Comparison of ENCODE assay signal across 27 cellular contexts in genomic region chr4:22668702-22669101, GRCh38. TPM values are rescaled to one million over a fixed set of nuclear protein-coding genes. Genes with fewer than 3 reads are reported as not detected.
DNase-seq lines count a peak whose midpoint lies in the region; TF ChIP-seq lines count a peak whose summit lies in the region.
"Had no signal": no experiment of that assay in that cellular context is flagged by ENCODE, and none has a peak within 500 bp of the region (broad histone marks: within the 10 kb centered on the region; RNA-seq: fewer than 3 reads in every experiment).

No MANE protein-coding gene starts in this region.

- H4K91ac ChIP-seq in mesenchymal stem cell (ENCODE audit: low read length), result no peak overlapping the region

- no peak overlapping the region for H3K4ac ChIP-seq in mesenchymal stem cell (ENCODE audit: low read depth in 1 of 2, low read length in 2 of 2)

- H4K8ac ChIP-seq in mesenchymal stem cell (ENCODE audit: low read length), result no peak overlapping the region

- H3K14ac ChIP-seq in mesenchymal stem cell (ENCODE audit: low read length in 2 of 2), result no peak overlapping the region

- peak overlapping the region in 3 of 11 experiments; percentile 21 to 38 (median 34); a peak in 2 of 22 replicates for H3K9ac ChIP-seq in BLaER1 treated with 17β-estradiol and CSF1 and Interleukin-3, amounts not matched to agents 10 nM and 100 nM
- H3K9ac ChIP-seq in mesenchymal stem cell (ENCODE audit: low read length), result peak overlapping the region; percentile 60
- H3K9ac ChIP-seq: parathyroid adenoma had no signal

- H3K79me1 ChIP-seq in mesenchymal stem cell (replicated peaks; ENCODE audit: low read length, poor library complexity, severe bottlenecking), result no peaks in the 10 kb centered on the region

- no peak overlapping the region for H2AFZ ChIP-seq in mesenchymal stem cell (ENCODE audit: low read depth, low read length)
- H2AFZ ChIP-seq: parathyroid adenoma had no signal

- H2BK12ac ChIP-seq in mesenchymal stem cell (ENCODE audit: low read length in 2 of 2), result no peak overlapping the region

- H3K27ac Mint-ChIP-seq in T-helper 1 cell treated with Interleukin-12 subunit alpha and Interleukin-12 subunit beta and Interleukin-4 antibody, amounts not matched to agents 30 μg/mL and 1 μg/mL, for 36 hours, result peak overlapping the region; percentile 18
- H3K27ac Mint-ChIP-seq in activated T-helper 2 cell treated with anti-CD3 and anti-CD28 coated beads, Interferon-gamma antibody, Interleukin-2, Interleukin-4, amounts not matched to agents 10 μg/mL and 5 μg/mL and 100 μg/mL, durations not matched to agents 14 hours and 24 hours and 36 hours, result peak overlapping the region; percentile 8
- H3K27ac Mint-ChIP-seq: activated CD4-positive, alpha-beta memory T cell treated with anti-CD3 and anti-CD28 coated beads, Interleukin-2, amount 10 ng/mL, durations not matched to agents 7 days and 5 days; natural killer cell; WTC11 had no signal

- H2BK15ac ChIP-seq in mesenchymal stem cell (ENCODE audit: low read depth, poor library complexity, severe bottlenecking), result no peak overlapping the region

- TF ChIP-seq CTCF in ascending aorta (IDR thresholded peaks at IDR 0.05), result no peak

- no peaks in the 10 kb centered on the region for H3K36me3 ChIP-seq in BLaER1 treated with 17β-estradiol and CSF1 and Interleukin-3, amounts not matched to agents 10 nM and 100 nM
- H3K36me3 ChIP-seq in mesenchymal stem cell (ENCODE audit: control insufficient read depth in 1 of 2, insufficient read depth in 2 of 2, low read depth in 1 of 2, low read length in 2 of 2) (no peaks in the 10 kb centered on the region), ascending aorta (no peaks in the 10 kb centered on the region)
- H3K36me3 ChIP-seq: BE2C, upper lobe of right lung had no signal

- H3K23ac ChIP-seq in mesenchymal stem cell (ENCODE audit: low read length in 2 of 2), result no peak overlapping the region

- no peak overlapping the region for H3K4me3 Mint-ChIP-seq in T-helper 1 cell treated with Interleukin-12 subunit alpha and Interleukin-12 subunit beta and Interleukin-4 antibody, amounts not matched to agents 30 μg/mL and 1 μg/mL, for 36 hours
- H3K4me3 Mint-ChIP-seq in activated T-helper 2 cell treated with anti-CD3 and anti-CD28 coated beads, Interferon-gamma antibody, Interleukin-2, Interleukin-4, amounts not matched to agents 10 μg/mL and 5 μg/mL and 100 μg/mL, durations not matched to agents 14 hours and 24 hours and 36 hours (ENCODE audit: low read depth), result no peak overlapping the region
- H3K4me3 Mint-ChIP-seq: activated CD4-positive, alpha-beta memory T cell treated with anti-CD3 and anti-CD28 coated beads, Interleukin-2, amount 10 ng/mL, durations not matched to agents 7 days and 5 days; activated T-cell treated with anti-CD3 and anti-CD28 coated beads, Interleukin-2, amount 50 U/mL, for 4 hours; natural killer cell; WTC11 had no signal

- no peak overlapping the region for H3K4me3 ChIP-seq in BLaER1 treated with 17β-estradiol and CSF1 and Interleukin-3, amounts not matched to agents 10 nM and 100 nM
- H3K4me3 ChIP-seq in mesenchymal stem cell (ENCODE audit: insufficient read depth in 1 of 2, low read depth in 1 of 2, low read length in 2 of 2) (peak overlapping the region in 1 of 2 experiments; percentile 67), ascending aorta (no peak overlapping the region)
- H3K4me3 ChIP-seq: dorsolateral prefrontal cortex had no signal

- H2BK5ac ChIP-seq in mesenchymal stem cell (ENCODE audit: low read depth, low read length, poor library complexity, severe bottlenecking), result no peak overlapping the region

- peak overlapping the region in 10 of 11 experiments; percentile 36 to 70 (median 61); a peak in 21 of 22 replicates for H3K27ac ChIP-seq in BLaER1 treated with 17β-estradiol and CSF1 and Interleukin-3, amounts not matched to agents 10 nM and 100 nM
- H3K27ac ChIP-seq in mesenchymal stem cell (ENCODE audit: low read length, poor library complexity, severe bottlenecking) (no peak overlapping the region), ascending aorta (no peak overlapping the region)
- H3K27ac ChIP-seq: dorsolateral prefrontal cortex, parathyroid adenoma, upper lobe of right lung had no signal

- peaks cover 0 to 7% (median 0%) of the 10 kb centered on the region in 11 experiments; a peak in 4 of 22 replicates for H3K9me3 ChIP-seq in BLaER1 treated with 17β-estradiol and CSF1 and Interleukin-3, amounts not matched to agents 10 nM and 100 nM (replicated peaks in 1 of 11)
- H3K9me3 ChIP-seq in mesenchymal stem cell (ENCODE audit: control insufficient read depth, low read length) (no peaks in the 10 kb centered on the region), ascending aorta (no peaks in the 10 kb centered on the region)
- H3K9me3 ChIP-seq: BE2C, upper lobe of right lung had no signal

- H2BK120ac ChIP-seq in mesenchymal stem cell (ENCODE audit: low read depth, low read length), result no peak overlapping the region

- peak overlapping the region; percentile 30 to 74 (median 52) for H3K4me2 ChIP-seq in BLaER1 treated with 17β-estradiol and CSF1 and Interleukin-3, amounts not matched to agents 10 nM and 100 nM
- no peak overlapping the region for H3K4me2 ChIP-seq in mesenchymal stem cell (ENCODE audit: low read length, poor library complexity, severe bottlenecking)

- peaks cover 27% of the 10 kb centered on the region for H3K4me1 Mint-ChIP-seq in T-helper 1 cell treated with Interleukin-12 subunit alpha and Interleukin-12 subunit beta and Interleukin-4 antibody, amounts not matched to agents 30 μg/mL and 1 μg/mL, for 36 hours (ENCODE audit: low read depth)
- H3K4me1 Mint-ChIP-seq in activated T-helper 2 cell treated with anti-CD3 and anti-CD28 coated beads, Interferon-gamma antibody, Interleukin-2, Interleukin-4, amounts not matched to agents 10 μg/mL and 5 μg/mL and 100 μg/mL, durations not matched to agents 14 hours and 24 hours and 36 hours (ENCODE audit: low read depth), result peaks cover 42% of the 10 kb centered on the region
- H3K4me1 Mint-ChIP-seq: WTC11 had no signal

- intact Hi-C loops in activated T-helper 2 cell treated with anti-CD3 and anti-CD28 coated beads, Interferon-gamma antibody, Interleukin-2, Interleukin-4, amounts not matched to agents 10 μg/mL and 5 μg/mL and 100 μg/mL, durations not matched to agents 14 hours and 24 hours and 36 hours (cut with micrococcal nuclease), result no loop called here
- intact Hi-C loops in ascending aorta (cut with DNase I), result no loop called here
- intact Hi-C loops in posterior vena cava (cut with DNase I), result loop anchor here in 1 of 2 donors (10.0 kb wide), 1 partner anchor 54 kb away; no protein-coding TSS in a partner anchor

- no peak for DNase-seq in T-helper 1 cell
- DNase-seq in activated T-helper 2 cell treated with anti-CD3 and anti-CD28 coated beads, Interferon-gamma antibody, Interleukin-2, Interleukin-4, amounts not matched to agents 10 μg/mL and 5 μg/mL and 100 μg/mL, durations not matched to agents 14 hours and 24 hours and 36 hours (ENCODE audit: low spot score), result no peak
- no peak for DNase-seq in mesenchymal stem cell
- DNase-seq in ascending aorta (ENCODE audit: low spot score in 2 of 2), result no peak
- DNase-seq in NCI-H2227 (lab: John Stamatoyannopoulos, UW; ENCODE audit: unreplicated experiment), result no peak
- no peak for DNase-seq in posterior vena cava (ENCODE audit: low spot score)
- DNase-seq: 8988T; activated CD4-positive, alpha-beta memory T cell treated with anti-CD3 and anti-CD28 coated beads, Interleukin-2, amount 10 ng/mL, durations not matched to agents 7 days and 5 days; activated T-cell treated with anti-CD3 and anti-CD28 coated beads, Interleukin-2, amount 50 U/mL, for 4 hours; BE2C; dorsolateral prefrontal cortex; head of caudate nucleus; KBM-7; natural killer cell; NCI-H1930; NCI-H226; NCI-H774; SHP77; upper lobe of right lung had no signal

- H3K4me1 ChIP-seq in BLaER1 treated with 17β-estradiol and CSF1 and Interleukin-3, amounts not matched to agents 10 nM and 100 nM, result peaks cover 20 to 44% (median 29%) of the 10 kb centered on the region in 10 experiments
- H3K4me1 ChIP-seq in mesenchymal stem cell (ENCODE audit: control insufficient read depth, insufficient read depth, low read depth, low read length), result no peaks in the 10 kb centered on the region
- H3K4me1 ChIP-seq in ascending aorta, result peaks cover 0 to 8% of the 10 kb centered on the region in 2 donors
- H3K4me1 ChIP-seq: BE2C, parathyroid adenoma, upper lobe of right lung had no signal

- no peaks in the 10 kb centered on the region for H3K36me3 Mint-ChIP-seq in T-helper 1 cell treated with Interleukin-12 subunit alpha and Interleukin-12 subunit beta and Interleukin-4 antibody, amounts not matched to agents 30 μg/mL and 1 μg/mL, for 36 hours (ENCODE audit: low read depth)
- H3K36me3 Mint-ChIP-seq in activated T-helper 2 cell treated with anti-CD3 and anti-CD28 coated beads, Interferon-gamma antibody, Interleukin-2, Interleukin-4, amounts not matched to agents 10 μg/mL and 5 μg/mL and 100 μg/mL, durations not matched to agents 14 hours and 24 hours and 36 hours (ENCODE audit: low read depth), result no peaks in the 10 kb centered on the region
- H3K36me3 Mint-ChIP-seq: natural killer cell, WTC11 had no signal

- H3K27me3 Mint-ChIP-seq in T-helper 1 cell treated with Interleukin-12 subunit alpha and Interleukin-12 subunit beta and Interleukin-4 antibody, amounts not matched to agents 30 μg/mL and 1 μg/mL, for 36 hours (ENCODE audit: low read depth), result no peaks in the 10 kb centered on the region
- H3K27me3 Mint-ChIP-seq in activated T-helper 2 cell treated with anti-CD3 and anti-CD28 coated beads, Interferon-gamma antibody, Interleukin-2, Interleukin-4, amounts not matched to agents 10 μg/mL and 5 μg/mL and 100 μg/mL, durations not matched to agents 14 hours and 24 hours and 36 hours (ENCODE audit: low read depth), result no peaks in the 10 kb centered on the region
- H3K27me3 Mint-ChIP-seq: activated CD4-positive, alpha-beta memory T cell treated with anti-CD3 and anti-CD28 coated beads, Interleukin-2, amount 10 ng/mL, durations not matched to agents 7 days and 5 days had no signal

- no peaks in the 10 kb centered on the region for H3K9me3 Mint-ChIP-seq in T-helper 1 cell treated with Interleukin-12 subunit alpha and Interleukin-12 subunit beta and Interleukin-4 antibody, amounts not matched to agents 30 μg/mL and 1 μg/mL, for 36 hours
- H3K9me3 Mint-ChIP-seq in activated T-helper 2 cell treated with anti-CD3 and anti-CD28 coated beads, Interferon-gamma antibody, Interleukin-2, Interleukin-4, amounts not matched to agents 10 μg/mL and 5 μg/mL and 100 μg/mL, durations not matched to agents 14 hours and 24 hours and 36 hours, result no peaks in the 10 kb centered on the region
- H3K9me3 Mint-ChIP-seq: activated CD4-positive, alpha-beta memory T cell treated with anti-CD3 and anti-CD28 coated beads, Interleukin-2, amount 10 ng/mL, durations not matched to agents 7 days and 5 days; activated T-cell treated with anti-CD3 and anti-CD28 coated beads, Interleukin-2, amount 50 U/mL, for 4 hours; natural killer cell; WTC11 had no signal

- H4K20me1 ChIP-seq in BLaER1 treated with 17β-estradiol and CSF1 and Interleukin-3, amounts not matched to agents 10 nM and 100 nM, result no peaks in the 10 kb centered on the region

- H3K18ac ChIP-seq in mesenchymal stem cell (ENCODE audit: low read depth in 1 of 2, low read length in 2 of 2), result no peak overlapping the region

- H3K27me3 ChIP-seq in BLaER1 treated with 17β-estradiol and CSF1 and Interleukin-3, amounts not matched to agents 10 nM and 100 nM, result no peaks in the 10 kb centered on the region
- H3K27me3 ChIP-seq in mesenchymal stem cell (ENCODE audit: control insufficient read depth in 1 of 2, insufficient read depth in 1 of 2, low read length in 2 of 2) (no peaks in the 10 kb centered on the region), ascending aorta (no peaks in the 10 kb centered on the region)
- H3K27me3 ChIP-seq: upper lobe of right lung had no signal

- H2AK5ac ChIP-seq in mesenchymal stem cell (ENCODE audit: low read length, severe bottlenecking), result no peak overlapping the region

RNA-seq across cellular contexts. Expression of gene GBA3, which starts 24.0 kb away (rescaled TPM):
- 0.09 TPM in 1 of 2 replicates, not detected in the other for total RNA-seq in activated T-helper 2 cell treated with anti-CD3 and anti-CD28 coated beads, Interferon-gamma antibody, Interleukin-2, Interleukin-4, amounts not matched to agents 10 μg/mL and 5 μg/mL and 100 μg/mL, durations not matched to agents 14 hours and 24 hours and 36 hours
- not detected for polyA plus RNA-seq in mesenchymal stem cell (2013, experiment 1 of 2)
- polyA plus RNA-seq in mesenchymal stem cell (2013, experiment 2 of 2), result not detected
- total RNA-seq in ascending aorta (not detected), posterior vena cava (under 1 TPM; 0.19 to 0.28 TPM)
- total RNA-seq: activated CD4-positive, alpha-beta memory T cell treated with anti-CD3 and anti-CD28 coated beads, Interleukin-2, amount 10 ng/mL, durations not matched to agents 7 days and 5 days; activated T-cell treated with anti-CD3 and anti-CD28 coated beads, Interleukin-2, amount 50 U/mL, for 4 hours; cardiac septum; HT-29; natural killer cell; sciatic nerve; T-helper 2 cell treated with Interferon-gamma antibody and Interleukin-4, amounts not matched to agents 100 ng/mL and 5 ng/mL, for 36 hours had no signal

Comparison
In these comparisons a context has a peak if more than half of its experiments do, and no peak if none do; other contexts are left out.
1. H3K27ac ChIP-seq: peak in BLaER1 treated with 17β-estradiol and CSF1 and Interleukin-3, amounts not matched to agents 10 nM and 100 nM (10 of 11); none in mesenchymal stem cell (single experiment) and ascending aorta (0 of 2).